ENCODE assay signal across 14 cellular contexts in genomic region chr3:15081960-15082664, GRCh38. TPM values are rescaled to one million over a fixed set of nuclear protein-coding genes. Genes with fewer than 3 reads are reported as not detected.
DNase-seq lines count a peak whose midpoint lies in the region; ATAC-seq and TF ChIP-seq lines count a peak whose summit lies in the region.
"Had no signal": no experiment of that assay in that cellular context is flagged by ENCODE, and none has a peak within 500 bp of the region (broad histone marks: within the 10 kb centered on the region; RNA-seq: fewer than 3 reads in every experiment).

No MANE protein-coding gene starts in this region.

- no peaks in the 10 kb centered on the region for H3K4me1 ChIP-seq in psoas muscle
- H3K4me1 ChIP-seq in BE2C = no peaks in the 10 kb centered on the region
- H3K4me1 ChIP-seq: testis had no signal

- CTCF ChIA-PET in activated CD4-positive, alpha-beta memory T cell treated with anti-CD3 and anti-CD28 coated beads, Interleukin-2, amount 10 ng/mL, durations not matched to agents 7 days and 5 days (lab: Charles Lee) = interaction anchor here (0.8 kb wide), 1 partner anchor 31 kb away, joined by 3 read pairs; no protein-coding TSS in a partner anchor
- CTCF ChIA-PET in activated CD4-positive, alpha-beta memory T cell treated with anti-CD3 and anti-CD28 coated beads for 36 hours (lab: Charles Lee) = interaction anchor here (1.3 kb wide), 1 partner anchor 26 kb away, joined by 5 read pairs; no protein-coding TSS in a partner anchor

- H3K9me3 Mint-ChIP-seq in activated CD4-positive, alpha-beta memory T cell treated with anti-CD3 and anti-CD28 coated beads, Interleukin-2, amount 10 ng/mL, durations not matched to agents 7 days and 5 days = no peaks in the 10 kb centered on the region
- no peaks in the 10 kb centered on the region for H3K9me3 Mint-ChIP-seq in activated CD4-positive, alpha-beta memory T cell treated with anti-CD3 and anti-CD28 coated beads for 36 hours
- H3K9me3 Mint-ChIP-seq: activated B cell treated with CpG ODN at 0.5 μM for 24 hours; activated T-cell treated with anti-CD3 and anti-CD28 coated beads, Interleukin-2, amount 50 U/mL, for 4 hours; mesothelial cell of epicardium had no signal

- H3K27ac ChIP-seq in epithelial cell of prostate (no peak overlapping the region), psoas muscle (no peak overlapping the region)
- H3K27ac ChIP-seq: testis had no signal

- H3K27me3 ChIP-seq in psoas muscle (ENCODE audit: insufficient read depth in 3 of 3, low read length in 2 of 3) (no peaks in the 10 kb centered on the region), BE2C (no peaks in the 10 kb centered on the region)
- H3K27me3 ChIP-seq: testis had no signal

- H3K9me3 ChIP-seq in psoas muscle (no peaks in the 10 kb centered on the region), BE2C (no peaks in the 10 kb centered on the region)
- H3K9me3 ChIP-seq: testis had no signal

- H3K36me3 ChIP-seq in psoas muscle (ENCODE audit: insufficient read depth in 1 of 2, low read depth in 1 of 2) (peaks cover 15 to 99% of the 10 kb centered on the region in 2 donors), BE2C (peaks cover 8% of the 10 kb centered on the region)

- no peak for DNase-seq in activated CD4-positive, alpha-beta memory T cell treated with anti-CD3 and anti-CD28 coated beads, Interleukin-2, amount 10 ng/mL, durations not matched to agents 7 days and 5 days
- no peak for DNase-seq in activated CD4-positive, alpha-beta memory T cell treated with anti-CD3 and anti-CD28 coated beads for 36 hours
- DNase-seq in NCI-H510A (lab: John Stamatoyannopoulos, UW) (peak; percentile 54), epithelial cell of prostate (ENCODE audit: low read depth, low spot score) (peak; percentile 20), psoas muscle (no peak), BE2C (no peak), SHP77 (lab: John Stamatoyannopoulos, UW) (no peak)
- no peak for DNase-seq in activated CD4-positive, alpha-beta T cell treated with anti-CD3 and anti-CD28 coated beads for 1 hour
- DNase-seq: activated B cell treated with CpG ODN at 0.5 μM for 24 hours; activated T-cell treated with anti-CD3 and anti-CD28 coated beads, Interleukin-2, amount 50 U/mL, for 4 hours; KG1; NCI-H2081; testis had no signal

- peak in 3 of 4 donors; percentile 73 to 80 (median 76) for ATAC-seq in psoas muscle
- ATAC-seq: activated T-cell treated with anti-CD3 and anti-CD28 coated beads, Interleukin-2, amount 50 U/mL, for 4 hours had no signal

- TF ChIP-seq CTCF in psoas muscle (IDR thresholded peaks at IDR 0.05) (no peak), BE2C (IDR thresholded peaks at IDR 0.05; ENCODE audit: low read depth, low read length) (no peak)

- peaks cover 73% of the 10 kb centered on the region for H3K36me3 Mint-ChIP-seq in activated CD4-positive, alpha-beta memory T cell treated with anti-CD3 and anti-CD28 coated beads, Interleukin-2, amount 10 ng/mL, durations not matched to agents 7 days and 5 days (ENCODE audit: low read depth)
- H3K36me3 Mint-ChIP-seq in activated CD4-positive, alpha-beta memory T cell treated with anti-CD3 and anti-CD28 coated beads for 36 hours = peaks cover 50% of the 10 kb centered on the region

- H3K4me3 Mint-ChIP-seq in activated CD4-positive, alpha-beta memory T cell treated with anti-CD3 and anti-CD28 coated beads, Interleukin-2, amount 10 ng/mL, durations not matched to agents 7 days and 5 days = no peak overlapping the region
- H3K4me3 Mint-ChIP-seq in activated CD4-positive, alpha-beta memory T cell treated with anti-CD3 and anti-CD28 coated beads for 36 hours = no peak overlapping the region
- H3K4me3 Mint-ChIP-seq: activated B cell treated with CpG ODN at 0.5 μM for 24 hours; activated T-cell treated with anti-CD3 and anti-CD28 coated beads, Interleukin-2, amount 50 U/mL, for 4 hours; mesothelial cell of epicardium had no signal

- peak overlapping the region; percentile 22 for H3K27ac Mint-ChIP-seq in activated CD4-positive, alpha-beta memory T cell treated with anti-CD3 and anti-CD28 coated beads, Interleukin-2, amount 10 ng/mL, durations not matched to agents 7 days and 5 days
- no peak overlapping the region for H3K27ac Mint-ChIP-seq in activated CD4-positive, alpha-beta memory T cell treated with anti-CD3 and anti-CD28 coated beads for 36 hours
- H3K27ac Mint-ChIP-seq: activated B cell treated with CpG ODN at 0.5 μM for 24 hours, mesothelial cell of epicardium had no signal

- H3K4me1 Mint-ChIP-seq in activated CD4-positive, alpha-beta memory T cell treated with anti-CD3 and anti-CD28 coated beads, Interleukin-2, amount 10 ng/mL, durations not matched to agents 7 days and 5 days = peaks cover 6% of the 10 kb centered on the region
- no peaks in the 10 kb centered on the region for H3K4me1 Mint-ChIP-seq in activated CD4-positive, alpha-beta memory T cell treated with anti-CD3 and anti-CD28 coated beads for 36 hours (ENCODE audit: low read depth)
- H3K4me1 Mint-ChIP-seq: activated B cell treated with CpG ODN at 0.5 μM for 24 hours, mesothelial cell of epicardium had no signal

- H3K27me3 Mint-ChIP-seq in activated CD4-positive, alpha-beta memory T cell treated with anti-CD3 and anti-CD28 coated beads, Interleukin-2, amount 10 ng/mL, durations not matched to agents 7 days and 5 days = no peaks in the 10 kb centered on the region
- no peaks in the 10 kb centered on the region for H3K27me3 Mint-ChIP-seq in activated CD4-positive, alpha-beta memory T cell treated with anti-CD3 and anti-CD28 coated beads for 36 hours
- H3K27me3 Mint-ChIP-seq: activated B cell treated with CpG ODN at 0.5 μM for 24 hours had no signal

- intact Hi-C loops in activated CD4-positive, alpha-beta memory T cell treated with anti-CD3 and anti-CD28 coated beads for 36 hours (cut with micrococcal nuclease) = no loop called here
- intact Hi-C loops in psoas muscle (cut with DNase I) = no loop called here

- 93 to 94% (median 93%) methylated on average over 13 of the region's 13 CpGs for WGBS in psoas muscle, 3 donors

- H3K4me3 ChIP-seq in psoas muscle (no peak overlapping the region), BE2C (ENCODE audit: low read depth, low read length) (no peak overlapping the region)
- H3K4me3 ChIP-seq: testis had no signal

- POLR2A ChIA-PET in activated CD4-positive, alpha-beta memory T cell treated with anti-CD3 and anti-CD28 coated beads, Interleukin-2, amount 10 ng/mL, durations not matched to agents 7 days and 5 days (lab: Charles Lee) = interaction anchor here (1.4 to 1.5 kb wide), 2 partner anchors 16 to 17 kb away, joined by 3 to 7 read pairs; partner anchors contain the start of genes MRPS25 and RBSN
- POLR2A ChIA-PET in activated CD4-positive, alpha-beta memory T cell treated with anti-CD3 and anti-CD28 coated beads for 36 hours (lab: Charles Lee) = no interaction called here

RNA-seq across cellular contexts. Expression of gene RBSN, which starts 16.8 kb away (rescaled TPM):
- total RNA-seq in activated CD4-positive, alpha-beta memory T cell treated with anti-CD3 and anti-CD28 coated beads, Interleukin-2, amount 10 ng/mL, durations not matched to agents 7 days and 5 days = 10 to 100 TPM; 19.4 to 19.7 TPM
- total RNA-seq in activated CD4-positive, alpha-beta memory T cell treated with anti-CD3 and anti-CD28 coated beads for 36 hours = 10 to 100 TPM; 15.0 to 15.3 TPM
- total RNA-seq in psoas muscle = 10 to 100 TPM; 18.6 to 26.3 (median 23.2) TPM
- polyA plus RNA-seq in psoas muscle = 10 to 100 TPM in 2 of 3 donors, 1 to 10 TPM in 1; 7.7 to 21.5 (median 10.7) TPM
- 11.8 TPM for polyA plus RNA-seq in BE2C (2012; ENCODE audit: insufficient read depth, insufficient read length, low read depth)

RNA-seq across cellular contexts. Expression of gene MRPS25, which starts 17.0 kb away (rescaled TPM):
- 10 to 100 TPM; 34.6 to 35.0 TPM for total RNA-seq in activated CD4-positive, alpha-beta memory T cell treated with anti-CD3 and anti-CD28 coated beads, Interleukin-2, amount 10 ng/mL, durations not matched to agents 7 days and 5 days
- total RNA-seq in activated CD4-positive, alpha-beta memory T cell treated with anti-CD3 and anti-CD28 coated beads for 36 hours = 10 to 100 TPM; 53.8 to 58.5 TPM
- total RNA-seq in psoas muscle = 10 to 100 TPM; 60.6 to 83.9 (median 74.1) TPM
- polyA plus RNA-seq in psoas muscle = 100 to 1,000 TPM in 1 of 3 donors, 10 to 100 TPM in 2; 72.9 to 145 (median 74.2) TPM
- 34.5 TPM for polyA plus RNA-seq in BE2C (2012; ENCODE audit: insufficient read depth, insufficient read length, low read depth)

Comparison
In these comparisons a context has a peak if more than half of its experiments do, and no peak if none do; other contexts are left out.
1. DNase-seq: peak in NCI-H510A (single experiment) and epithelial cell of prostate (single experiment); none in activated CD4-positive, alpha-beta memory T cell treated with anti-CD3 and anti-CD28 coated beads, Interleukin-2, amount 10 ng/mL, durations not matched to agents 7 days and 5 days (single experiment), activated CD4-positive, alpha-beta memory T cell treated with anti-CD3 and anti-CD28 coated beads for 36 hours (single experiment), psoas muscle (0 of 2), BE2C (single experiment), SHP77 (0 of 2) and activated CD4-positive, alpha-beta T cell treated with anti-CD3 and anti-CD28 coated beads for 1 hour (single experiment).